13 cellular contexts compared by ENCODE assay signal in the genomic region with DNA sequence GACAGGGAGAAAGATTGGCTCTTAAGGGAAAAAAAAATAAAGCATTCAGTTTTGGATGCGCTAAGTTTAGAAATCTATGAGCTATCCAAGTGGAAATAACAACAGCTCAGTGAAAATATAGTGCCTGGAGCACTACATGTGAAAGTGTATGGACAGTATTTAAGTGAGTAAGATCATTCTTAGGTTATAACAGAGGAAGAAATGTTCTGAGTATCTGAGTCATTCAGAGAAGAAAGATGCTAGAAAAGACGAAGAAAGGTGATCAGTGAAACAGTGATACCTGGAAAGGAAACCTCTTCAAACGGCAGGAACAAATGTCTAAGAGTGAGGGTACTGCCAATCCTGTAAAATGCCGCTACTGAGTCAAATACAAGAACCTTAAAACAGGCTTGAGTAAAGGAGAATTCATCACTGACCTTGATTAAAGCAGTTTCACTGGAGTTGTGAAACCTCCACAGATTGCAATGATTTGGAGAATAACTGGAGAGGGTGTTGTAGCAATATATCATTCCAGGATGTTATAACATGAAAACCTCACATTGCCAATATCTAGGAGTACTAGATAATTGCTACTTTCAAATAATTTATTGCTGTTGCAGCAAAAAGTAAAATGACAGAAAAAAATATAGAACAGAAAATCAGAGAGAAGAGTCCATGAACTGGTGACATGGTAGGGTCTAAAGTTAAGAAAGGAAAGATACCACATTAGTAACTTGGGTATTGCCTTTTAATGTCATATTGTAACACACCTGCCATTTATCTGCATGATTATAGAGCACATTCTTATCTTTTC.
DNase-seq lines count a peak whose midpoint lies in the region; ATAC-seq and TF ChIP-seq lines count a peak whose summit lies in the region.
"Had no signal": no experiment of that assay in that cellular context is flagged by ENCODE, and none has a peak within 500 bp of the region (broad histone marks: within the 10 kb centered on the region; RNA-seq: fewer than 3 reads in every experiment).

No MANE protein-coding gene starts in this region.

- no peak for TF ChIP-seq EP300 in tibial nerve (IDR thresholded peaks at IDR 0.05)

- no peaks in the 10 kb centered on the region for H3F3A ChIP-seq in PC-9 (ENCODE audit: insufficient read depth, low read depth)

- POLR2A ChIA-PET in PC-9 (lab: Charles Lee; ENCODE audit: unreplicated experiment) = no interaction called here

- 64 to 76% methylated on average over 4 of the region's 4 CpGs for WGBS in tibial nerve, 2 donors

- H3K4me2 ChIP-seq in PC-9 = no peak overlapping the region

- H3K27ac ChIP-seq in PC-9 (no peak overlapping the region), tibial nerve (no peak overlapping the region)
- H3K27ac ChIP-seq: GM23248 had no signal

- CTCF ChIA-PET in PC-9 (lab: Charles Lee) = no interaction called here

- no peaks in the 10 kb centered on the region for H3K9me2 ChIP-seq in PC-9 (ENCODE audit: insufficient read depth)

- H3K4me3 ChIP-seq in PC-9 (no peak overlapping the region), fibroblast of the aortic adventitia (ENCODE audit: low read depth, low read length) (no peak overlapping the region), tibial nerve (no peak overlapping the region)
- H3K4me3 ChIP-seq: GM23248 had no signal

- intact Hi-C loops in PC-9 (cut with micrococcal nuclease; ENCODE audit: unreplicated experiment) = no loop called here

- no peaks in the 10 kb centered on the region for H3K79me2 ChIP-seq in PC-9 (ENCODE audit: low read depth)

- DNase-seq in PC-9 (no peak), fibroblast of the aortic adventitia (ENCODE audit: low read depth) (peak; percentile 2), NCI-H526 (lab: John Stamatoyannopoulos, UW) (no peak), tibial nerve (ENCODE audit: low spot score in 2 of 2) (no peak)
- no peak for DNase-seq in activated CD4-positive, alpha-beta T cell treated with anti-CD3 and anti-CD28 coated beads, Interleukin-2, amount 50 U/mL, for 1 hour
- DNase-seq: CD8-positive, alpha-beta T cell; COR-L47; DND-41; GDM1; GM23248 had no signal

- H2AFZ ChIP-seq in PC-9 = 0 out of 2 replicates have a peak overlapping the region, but pooled peaks have one; percentile 41
- H2AFZ ChIP-seq: GM23248 had no signal

- BruUV-seq in PC-9 (replicated peaks; lab: Mats Ljungman, UMichigan) = no TSS peak

- H3K4me1 ChIP-seq in PC-9 (replicated peaks; ENCODE audit: insufficient read depth) (no peaks in the 10 kb centered on the region), tibial nerve (peaks cover 0 to 10% (median 0%) of the 10 kb centered on the region in 4 donors)

- H3K27me3 ChIP-seq in PC-9 (ENCODE audit: insufficient read depth, low read depth) = no peaks in the 10 kb centered on the region
- H3K27me3 ChIP-seq in tibial nerve = no peaks in the 10 kb centered on the region

- TF ChIP-seq POLR2A in tibial nerve (IDR thresholded peaks at IDR 0.05) = no peak

- ATAC-seq in GM18519 (IDR thresholded peaks at IDR 0.05; ENCODE audit: low FRiP score, unreplicated experiment) (peak; percentile 43), HG03432 (IDR thresholded peaks at IDR 0.05; ENCODE audit: unreplicated experiment) (peak; percentile 57)
- ATAC-seq: CD8-positive, alpha-beta T cell; HCT116 had no signal

- H3K36me3 ChIP-seq in PC-9 (ENCODE audit: low read depth) = no peaks in the 10 kb centered on the region
- H3K36me3 ChIP-seq in tibial nerve = no peaks in the 10 kb centered on the region

- H3K9me3 ChIP-seq in PC-9 (ENCODE audit: insufficient read depth, low read depth) = no peaks in the 10 kb centered on the region
- H3K9me3 ChIP-seq in tibial nerve = no peaks in the 10 kb centered on the region

- TF ChIP-seq CTCF in PC-9 (conservative IDR thresholded peaks at IDR 0.05) = no peak
- no peak for TF ChIP-seq CTCF in fibroblast of the aortic adventitia (IDR thresholded peaks at IDR 0.05; ENCODE audit: insufficient read depth, low read length)
- no peak for TF ChIP-seq CTCF in tibial nerve (IDR thresholded peaks at IDR 0.05)

- H4K20me1 ChIP-seq in PC-9 (ENCODE audit: insufficient read depth) = no peaks in the 10 kb centered on the region
